Comparison of ENCODE assay signal across 21 cellular contexts in genomic region chr10:115082521-115082920, GRCh38. TPM values are rescaled to one million over a fixed set of nuclear protein-coding genes. Genes with fewer than 3 reads are reported as not detected.
DNase-seq lines count a peak whose midpoint lies in the region; ATAC-seq, FAIRE-seq and TF ChIP-seq lines count a peak whose summit lies in the region.
"Had no signal": no experiment of that assay in that cellular context is flagged by ENCODE, and none has a peak within 500 bp of the region (broad histone marks: within the 10 kb centered on the region; RNA-seq: fewer than 3 reads in every experiment).

No MANE protein-coding gene starts in this region.

- H3K27me3 Mint-ChIP-seq in immature natural killer cell (ENCODE audit: low read depth in 3 of 3) = peaks cover 0 to 5% (median 0%) of the 10 kb centered on the region in 3 donors
- H3K27me3 Mint-ChIP-seq: type B pancreatic cell had no signal

- no peak overlapping the region for H3K4me2 ChIP-seq in GM23248 (ENCODE audit: unreplicated experiment)

- DNase-seq in A172 (ENCODE audit: low spot score) (peak; percentile 66), GM23248 (peak; percentile 13), astrocyte of the cerebellum (ENCODE audit: low read depth) (peak; percentile 23), foreskin keratinocyte (peak in 1 of 2 donors; percentile 4), urothelium cell line (ENCODE audit: low spot score) (no peak), immature natural killer cell (no peak), NCI-H1436 treated with DMSO at 0.1 percent for 48 hours (lab: John Stamatoyannopoulos, UW) (no peak)
- no peak for DNase-seq in NK-92 treated with Interleukin-12 subunit alpha and Interleukin-12 subunit beta, amount 100 ng/mL, for 24 hours (lab: John Stamatoyannopoulos, UW)
- DNase-seq: activated CD4-positive, alpha-beta T cell treated with anti-CD3 and anti-CD28 coated beads for 4 hours; activated naive CD4-positive, alpha-beta T cell treated with anti-CD3 and anti-CD28 coated beads for 36 hours; CD8-positive, alpha-beta memory T cell; central memory CD4-positive, alpha-beta T cell; effector memory CD8-positive, alpha-beta T cell; naive B cell; NCI-H2081; NCI-H524 treated with DMSO at 0.1 percent for 48 hours; posterior cingulate gyrus had no signal

- no peak overlapping the region for H3K9ac ChIP-seq in GM23248

- H3K36me3 Mint-ChIP-seq in immature natural killer cell = peaks cover 0 to 4% (median 0%) of the 10 kb centered on the region in 3 donors
- H3K36me3 Mint-ChIP-seq: CD8-positive, alpha-beta memory T cell; type B pancreatic cell had no signal

- H3K4me1 Mint-ChIP-seq in immature natural killer cell = no peaks in the 10 kb centered on the region
- H3K4me1 Mint-ChIP-seq: CD8-positive, alpha-beta memory T cell; naive B cell had no signal

- no peaks in the 10 kb centered on the region for H3K79me2 ChIP-seq in GM23248 (ENCODE audit: insufficient read depth)

- H3K27me3 ChIP-seq in GM23248 (replicated peaks; ENCODE audit: insufficient read depth) (no peaks in the 10 kb centered on the region; the same call in 1 of the 2 replicates), foreskin keratinocyte (peaks cover 14% of the 10 kb centered on the region)
- H3K27me3 ChIP-seq: gastroesophageal sphincter had no signal

- no peak overlapping the region for H3K4me3 ChIP-seq in GM23248
- H3K4me3 ChIP-seq in astrocyte of the cerebellum (ENCODE audit: low read depth, low read length) = no peak overlapping the region
- H3K4me3 ChIP-seq: gastroesophageal sphincter, GM12878 had no signal

- no peaks in the 10 kb centered on the region for H3K4me1 ChIP-seq in GM23248 (ENCODE audit: insufficient read depth)
- peaks cover 2% of the 10 kb centered on the region for H3K4me1 ChIP-seq in foreskin keratinocyte

- TF ChIP-seq CTCF in astrocyte of the cerebellum (IDR thresholded peaks at IDR 0.05; ENCODE audit: low read depth, low read length, missing control alignments) (no peak), foreskin keratinocyte (conservative IDR thresholded peaks at IDR 0.05) (no peak)

- H3K9me3 Mint-ChIP-seq in immature natural killer cell = peaks cover 0 to 12% (median 4%) of the 10 kb centered on the region in 6 donors

- in situ Hi-C loops in GM23248 (cut with MboI) (no loop called here), astrocyte of the cerebellum (cut with HindIII; ENCODE audit: low sequenced_read_pairs) (no loop called here)

- H3F3A ChIP-seq in GM23248 (ENCODE audit: insufficient read depth) = no peaks in the 10 kb centered on the region

- no peak overlapping the region for H3K27ac ChIP-seq in GM23248
- no peak overlapping the region for H3K27ac ChIP-seq in foreskin keratinocyte
- H3K27ac ChIP-seq: gastroesophageal sphincter had no signal

- FAIRE-seq in urothelium cell line (lab: Jason Lieb, UNC) = no peak
- FAIRE-seq: GM12878 had no signal

- ATAC-seq in foreskin keratinocyte = peak; percentile 59
- ATAC-seq: effector memory CD8-positive, alpha-beta T cell; gastroesophageal sphincter; GM12878; HCT116 had no signal

- no peak overlapping the region for H3K27ac Mint-ChIP-seq in immature natural killer cell
- H3K27ac Mint-ChIP-seq: activated naive CD4-positive, alpha-beta T cell treated with anti-CD3 and anti-CD28 coated beads for 36 hours; CD8-positive, alpha-beta memory T cell; effector memory CD8-positive, alpha-beta T cell; naive B cell; type B pancreatic cell had no signal

- no peak overlapping the region for H2AFZ ChIP-seq in GM23248

- H3K4me3 Mint-ChIP-seq in immature natural killer cell = no peak overlapping the region
- H3K4me3 Mint-ChIP-seq: activated naive CD4-positive, alpha-beta T cell treated with anti-CD3 and anti-CD28 coated beads for 36 hours; CD8-positive, alpha-beta memory T cell; effector memory CD8-positive, alpha-beta T cell; naive B cell; type B pancreatic cell had no signal

- 36 to 37% methylated on average over 2 of the region's 2 CpGs for WGBS in GM23248 (ENCODE audit: low coverage in 1 of 2, low lambda C conversion rate in 2 of 2, missing lambda C conversion rate in 2 of 2), 2 experiments

- H3K9me3 ChIP-seq in GM23248 (ENCODE audit: low read depth) = no peaks in the 10 kb centered on the region

- no peaks in the 10 kb centered on the region for H4K20me1 ChIP-seq in GM23248 (ENCODE audit: insufficient read depth)

- no peaks in the 10 kb centered on the region for H3K36me3 ChIP-seq in GM23248 (ENCODE audit: low read depth)
- H3K36me3 ChIP-seq: gastroesophageal sphincter had no signal

- H3K9me2 ChIP-seq in GM23248 (ENCODE audit: insufficient read depth) = no peaks in the 10 kb centered on the region

RNA-seq across cellular contexts. Expression of gene ATRNL1, which starts 10.6 kb away (rescaled TPM):
- total RNA-seq in A172 (2014; rRNA removed; shearing (Covaris generic)) = 11.4 and 15.2 TPM in 2 replicates
- not detected in 2 replicates for total RNA-seq in GM23248 (2014; rRNA removed; shearing (Covaris generic))
- polyA plus RNA-seq in GM23248 (2016; fragmentation: Nextera tagmentation; extraction: Ambion mirVana) (not detected in 2 replicates), foreskin keratinocyte (0.04 TPM in 1 of 2 replicates, not detected in the other), immature natural killer cell (not detected)
- total RNA-seq in foreskin keratinocyte = 0.07 TPM in 1 of 2 replicates, not detected in the other
- total RNA-seq: activated naive CD4-positive, alpha-beta T cell treated with anti-CD3 and anti-CD28 coated beads for 36 hours; CD8-positive, alpha-beta memory T cell had no signal
- polyA plus RNA-seq: CD8-positive, alpha-beta memory T cell had no signal

Comparison
In these comparisons a context has a peak if more than half of its experiments do, and no peak if none do; other contexts are left out.
1. DNase-seq: peak in A172 (single experiment), GM23248 (single experiment) and astrocyte of the cerebellum (single experiment); none in urothelium cell line (single experiment), immature natural killer cell (0 of 3), NK-92 treated with Interleukin-12 subunit alpha and Interleukin-12 subunit beta, amount 100 ng/mL, for 24 hours (single experiment) and NCI-H1436 treated with DMSO at 0.1 percent for 48 hours (single experiment).
2. RNA of gene ATRNL1, which starts 10.6 kb away (total RNA-seq): 11.4 to 15.2 TPM in A172; 0.07 TPM in foreskin keratinocyte and not detected in GM23248; every median in the first group is over 10 times any median in the second.